ENCODE assay signal across 25 cellular contexts in the genomic region with DNA sequence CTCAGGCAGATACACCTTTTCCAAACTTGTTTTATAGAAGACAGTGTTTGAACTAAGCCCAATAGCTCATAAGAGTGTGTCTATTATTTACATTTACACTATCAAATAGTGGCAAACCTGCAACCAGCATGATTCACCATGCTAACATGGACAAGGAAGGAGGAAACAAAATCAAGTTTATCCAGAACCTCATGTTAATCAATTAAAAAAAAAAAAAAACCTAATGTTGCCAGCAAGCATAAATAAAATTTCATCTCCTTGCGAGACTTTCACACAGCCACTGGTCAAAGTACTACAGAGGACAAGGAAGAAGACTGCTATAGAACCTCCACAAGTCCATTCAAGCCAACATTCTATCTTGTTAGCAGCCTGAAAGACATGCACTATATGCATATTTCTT. TPM values are rescaled to one million over a fixed set of nuclear protein-coding genes. Genes with fewer than 3 reads are reported as not detected.
DNase-seq lines count a peak whose midpoint lies in the region; ATAC-seq, FAIRE-seq and TF ChIP-seq lines count a peak whose summit lies in the region.
"Had no signal": no experiment of that assay in that cellular context is flagged by ENCODE, and none has a peak within 500 bp of the region (broad histone marks: within the 10 kb centered on the region; RNA-seq: fewer than 3 reads in every experiment).

No MANE protein-coding gene starts in this region.

- CTCF ChIA-PET in A549 (lab: Yijun Ruan, JAX) = no interaction called here
- CTCF ChIA-PET in WTC11 (lab: Charles Lee) = interaction anchor here (0.5 kb wide), 1 partner anchor 14 kb away, joined by 3 read pairs; no protein-coding TSS in a partner anchor

- H3K4me3 ChIP-seq in A549 = no peak overlapping the region
- H3K4me3 ChIP-seq in Loucy (ENCODE audit: low read length, poor library complexity, severe bottlenecking) = no peak overlapping the region
- no peak overlapping the region for H3K4me3 ChIP-seq in colonic mucosa
- no peak overlapping the region for H3K4me3 ChIP-seq in mucosa of rectum (ENCODE audit: low read length in 2 of 2)
- H3K4me3 ChIP-seq: ascending aorta, neural progenitor cell, tibial artery had no signal

- H2AFZ ChIP-seq in Loucy (ENCODE audit: low read length) = no peak overlapping the region
- H2AFZ ChIP-seq: neural progenitor cell had no signal

- no peaks in the 10 kb centered on the region for H3K27me3 ChIP-seq in Loucy (ENCODE audit: insufficient read depth, low read length, poor library complexity, severe bottlenecking)
- no peaks in the 10 kb centered on the region for H3K27me3 ChIP-seq in colonic mucosa
- no peaks in the 10 kb centered on the region for H3K27me3 ChIP-seq in mucosa of rectum (ENCODE audit: control insufficient read depth in 2 of 2, insufficient read depth in 2 of 2, low read length in 2 of 2)
- H3K27me3 ChIP-seq: ascending aorta, neural progenitor cell, tibial artery had no signal

- 56% methylated on average over 1 of the region's 1 CpG for WGBS in A549 (ENCODE audit: missing lambda C conversion rate)

- peaks cover 23% of the 10 kb centered on the region for H3K36me3 Mint-ChIP-seq in WTC11

- ATAC-seq in A549 = peak in 1 of 2 experiments; percentile 54; a peak in 3 of 6 replicates
- ATAC-seq in GM19467 (IDR thresholded peaks at IDR 0.05; ENCODE audit: unreplicated experiment) = no peak
- no peak for ATAC-seq in left ventricle myocardium superior
- no peak for ATAC-seq in WTC11
- ATAC-seq: activated CD4-positive, CD25-positive, alpha-beta regulatory T cell treated with anti-CD3 and anti-CD28 coated beads, Interleukin-2, amount 50 U/mL, for 24 hours; sciatic nerve; stimulated activated naive CD8-positive, alpha-beta T cell treated with anti-CD3 and anti-CD28 coated beads, Interleukin-15, Interleukin-2, amounts not matched to agents 100 U/mL and 50 U/mL, for 24 hours had no signal

- H3K9me3 ChIP-seq in A549 (no peaks in the 10 kb centered on the region), Loucy (ENCODE audit: insufficient read depth, low read depth, low read length) (no peaks in the 10 kb centered on the region), colonic mucosa (no peaks in the 10 kb centered on the region), mucosa of rectum (ENCODE audit: control insufficient read depth in 2 of 2, low read length in 2 of 2) (no peaks in the 10 kb centered on the region)
- H3K9me3 ChIP-seq: ascending aorta, tibial artery had no signal

- TF ChIP-seq RAD21 in A549 (conservative IDR thresholded peaks at IDR 0.05 in 1 of 2, IDR thresholded peaks at IDR 0.05 in 1 of 2) = no peak

- H3K4me1 ChIP-seq in A549 = peaks cover 39% of the 10 kb centered on the region
- peaks cover 47% of the 10 kb centered on the region for H3K4me1 ChIP-seq in Loucy (ENCODE audit: insufficient read depth, low read length, poor library complexity, severe bottlenecking)
- H3K4me1 ChIP-seq in colonic mucosa = peaks cover 11% of the 10 kb centered on the region
- peaks cover 17 to 39% of the 10 kb centered on the region in 2 donors for H3K4me1 ChIP-seq in mucosa of rectum (ENCODE audit: control insufficient read depth in 2 of 2, insufficient read depth in 2 of 2, low read length in 2 of 2)

- no peaks in the 10 kb centered on the region for H3F3A ChIP-seq in Loucy (ENCODE audit: low read depth)

- POLR2A ChIA-PET in A549 (lab: Yijun Ruan, JAX) = no interaction called here
- POLR2A ChIA-PET in WTC11 (lab: Charles Lee) = interaction anchor here (0.7 kb wide), 1 partner anchor 12 kb away, joined by 5 read pairs; no protein-coding TSS in a partner anchor

- H3K27me3 Mint-ChIP-seq in WTC11 (ENCODE audit: low read depth) = no peaks in the 10 kb centered on the region
- H3K27me3 Mint-ChIP-seq: activated CD4-positive, alpha-beta memory T cell treated with anti-CD3 and anti-CD28 coated beads, Interleukin-2, amount 10 ng/mL, durations not matched to agents 7 days and 5 days; activated naive CD8-positive, alpha-beta T cell treated with anti-CD3 and anti-CD28 coated beads for 36 hours had no signal

- TF ChIP-seq EP300 in A549 (IDR thresholded peaks at IDR 0.05) = no peak

- H3K36me3 ChIP-seq in Loucy (ENCODE audit: insufficient read depth, low read length) (peaks cover 24% of the 10 kb centered on the region; the same call in 1 of the 2 replicates), colonic mucosa (no peaks in the 10 kb centered on the region), mucosa of rectum (ENCODE audit: control insufficient read depth in 2 of 2, insufficient read depth in 2 of 2, low read length in 2 of 2) (peaks cover 2 to 3% of the 10 kb centered on the region in 2 donors)
- H3K36me3 ChIP-seq: tibial artery had no signal

- peak overlapping the region; percentile 52 for H3K4me2 ChIP-seq in A549
- H3K4me2 ChIP-seq in Loucy (ENCODE audit: low read depth, low read length, poor library complexity, severe bottlenecking) = peak overlapping the region; percentile 94
- H3K4me2 ChIP-seq: neural progenitor cell had no signal

- H3K9me2 ChIP-seq in Loucy (replicated peaks; ENCODE audit: low read depth, low read length) = no peaks in the 10 kb centered on the region

- H4K20me1 ChIP-seq in Loucy (ENCODE audit: insufficient read depth, low read length, poor library complexity, severe bottlenecking) = peaks cover 95% of the 10 kb centered on the region

- H3K9ac ChIP-seq in Loucy (ENCODE audit: low read depth, low read length, poor library complexity, severe bottlenecking) (no peak overlapping the region), colonic mucosa (ENCODE audit: low read depth in 2 of 2, low read length in 2 of 2) (no peak overlapping the region), mucosa of rectum (ENCODE audit: low read depth in 1 of 2, low read length in 2 of 2) (no peak overlapping the region)
- H3K9ac ChIP-seq: neural progenitor cell had no signal

- no peak for FAIRE-seq in A549 (lab: Jason Lieb, UNC)

- peaks cover 34% of the 10 kb centered on the region for H3K4me1 Mint-ChIP-seq in WTC11

- H3K27ac Mint-ChIP-seq in WTC11 = no peak overlapping the region
- H3K27ac Mint-ChIP-seq: activated CD4-positive, alpha-beta memory T cell treated with anti-CD3 and anti-CD28 coated beads, Interleukin-2, amount 10 ng/mL, durations not matched to agents 7 days and 5 days; activated naive CD8-positive, alpha-beta T cell treated with anti-CD3 and anti-CD28 coated beads for 36 hours; activated T-helper 2 cell treated with anti-CD3 and anti-CD28 coated beads, Interferon-gamma antibody, Interleukin-2, Interleukin-4, amounts not matched to agents 10 μg/mL and 5 μg/mL and 100 μg/mL, durations not matched to agents 14 hours and 24 hours and 36 hours; neural progenitor cell had no signal

- peaks cover 99% of the 10 kb centered on the region for H3K79me2 ChIP-seq in Loucy (ENCODE audit: insufficient read depth, low read length)

- H3K27ac ChIP-seq in A549 (no peak overlapping the region), colonic mucosa (peak overlapping the region; percentile 35), mucosa of rectum (ENCODE audit: low read depth in 2 of 2, low read length in 2 of 2) (peak overlapping the region; percentile 38 to 68)
- H3K27ac ChIP-seq: ascending aorta, neural progenitor cell, tibial artery had no signal

- H3K9me3 Mint-ChIP-seq in WTC11 = peaks cover 4% of the 10 kb centered on the region
- H3K9me3 Mint-ChIP-seq: activated CD4-positive, alpha-beta memory T cell treated with anti-CD3 and anti-CD28 coated beads, Interleukin-2, amount 10 ng/mL, durations not matched to agents 7 days and 5 days; activated T-helper 2 cell treated with anti-CD3 and anti-CD28 coated beads, Interferon-gamma antibody, Interleukin-2, Interleukin-4, amounts not matched to agents 10 μg/mL and 5 μg/mL and 100 μg/mL, durations not matched to agents 14 hours and 24 hours and 36 hours had no signal

- peak in 1 of 2 experiments; percentile 15 for DNase-seq in A549 (ENCODE audit: low read depth in 1 of 2, low spot score in 1 of 2)
- DNase-seq in colonic mucosa = no peak
- no peak for DNase-seq in left ventricle myocardium superior
- no peak for DNase-seq in OCI-M2 (lab: John Stamatoyannopoulos, UW; ENCODE audit: unreplicated experiment)
- no peak for DNase-seq in WTC11 (ENCODE audit: low spot score)
- DNase-seq: activated CD4-positive, alpha-beta memory T cell treated with anti-CD3 and anti-CD28 coated beads, Interleukin-2, amount 10 ng/mL, durations not matched to agents 7 days and 5 days; activated naive CD8-positive, alpha-beta T cell treated with anti-CD3 and anti-CD28 coated beads for 36 hours; central memory CD4-positive, alpha-beta T cell; COR-L47; erythroblast; foreskin fibroblast; NCI-H1436; NCI-H446 treated with DMSO at 0.1 percent for 48 hours; posterior cingulate gyrus; SHP77 treated with DMSO at 0.1 percent for 48 hours; stimulated activated naive CD8-positive, alpha-beta T cell treated with anti-CD3 and anti-CD28 coated beads, Interleukin-15, Interleukin-2, amounts not matched to agents 100 U/mL and 50 U/mL, for 24 hours; tibial artery had no signal

- intact Hi-C loops in colonic mucosa (cut with DNase I) = no loop called here
- intact Hi-C loops in left ventricle myocardium superior (cut with micrococcal nuclease) = no loop called here

- no peak for TF ChIP-seq POLR2A in A549 (IDR thresholded peaks at IDR 0.05; ENCODE audit: low read length)

- no peak for TF ChIP-seq CTCF in A549 (IDR thresholded peaks at IDR 0.05)
- TF ChIP-seq CTCF in Loucy (conservative IDR thresholded peaks at IDR 0.05; ENCODE audit: low read length) = no peak
- no peak for TF ChIP-seq CTCF in colonic mucosa (IDR thresholded peaks at IDR 0.05)
- no peak for TF ChIP-seq CTCF in WTC11 (IDR thresholded peaks at IDR 0.05)

- no peak overlapping the region for H3K4me3 Mint-ChIP-seq in WTC11
- H3K4me3 Mint-ChIP-seq: activated CD4-positive, alpha-beta memory T cell treated with anti-CD3 and anti-CD28 coated beads, Interleukin-2, amount 10 ng/mL, durations not matched to agents 7 days and 5 days; activated naive CD8-positive, alpha-beta T cell treated with anti-CD3 and anti-CD28 coated beads for 36 hours; neural progenitor cell had no signal

TF ChIP-seq in A549, 52 proteins besides CTCF, POLR2A, EP300 and RAD21 (continues in another document):
- TF ChIP-seq SREBF2 (IDR thresholded peaks at IDR 0.05) (no peak), POLR2AphosphoS2 (conservative IDR thresholded peaks at IDR 0.05; ENCODE audit: low read length) (no peak), RNF2 (IDR thresholded peaks at IDR 0.05; ENCODE audit: borderline replicate concordance, low read depth) (no peak)

RNA-seq across cellular contexts. Expression of gene TM9SF3, which starts 9.8 kb away (rescaled TPM):
- polyA plus RNA-seq in A549 (2011; rRNA removed) (78.2 and 138 TPM in 2 replicates), A549 (2017; fragmentation: RNase III; extraction: RNeasy Plus Mini Kit Qiagen cat#74134 plus additional on column Dnase treatment) (88.9 to 92.9 TPM (median 92.3 TPM) in 3 replicates)
- 16.9 and 21.6 TPM in 2 replicates for polyA plus RNA-seq in A549 (2012; cell fraction: cytosol; rRNA removed)
- 16.7 and 37.0 TPM in 2 replicates for polyA plus RNA-seq in A549 (2012; cell fraction: nucleus; rRNA removed)
- 61.0 and 73.1 TPM in 2 replicates for polyA minus RNA-seq in A549 (2011; rRNA and poly(A)+ RNA removed)
- total RNA-seq in colonic mucosa (100 to 1,000 TPM; 285 to 392 TPM), left ventricle myocardium superior (75.4 TPM), WTC11 (2021) (107 to 116 TPM (median 113 TPM) in 3 replicates)

Comparison
In these comparisons a context has a peak if more than half of its experiments do, and no peak if none do; other contexts are left out.
1. H3K27ac ChIP-seq: peak in colonic mucosa (single experiment) and mucosa of rectum (2 of 2); none in A549 (0 of 2).